Comparison of ENCODE assay signal across 8 cellular contexts in the genomic region with DNA sequence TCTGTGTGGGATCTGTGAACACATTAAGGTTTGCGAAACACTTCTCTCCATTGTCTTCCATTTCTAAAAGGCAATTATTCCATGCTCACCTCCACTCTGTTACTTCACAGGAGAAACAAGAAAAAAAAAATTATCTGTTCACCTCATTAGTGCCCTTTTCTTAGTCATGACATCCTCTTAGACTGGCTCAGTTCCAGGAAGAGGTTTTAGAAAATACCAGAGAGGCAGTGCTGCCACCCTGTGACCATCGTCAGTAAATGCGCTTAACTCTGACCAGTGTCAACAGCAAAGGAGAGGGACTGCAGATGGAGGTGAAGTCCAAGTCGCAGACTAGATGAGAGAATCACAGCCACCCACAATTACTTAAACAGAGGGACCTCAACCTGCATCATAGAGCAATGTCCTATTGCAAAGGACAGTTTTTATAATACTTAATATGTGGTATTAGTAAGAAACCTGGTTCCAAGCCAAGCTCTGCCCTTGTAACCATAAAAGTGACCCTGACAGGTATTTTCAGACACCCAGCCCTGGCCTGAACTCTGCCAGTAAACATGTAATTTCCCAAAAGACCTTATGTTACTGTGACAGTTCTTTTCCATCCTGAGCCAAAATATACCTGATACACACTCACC. TPM values are rescaled to one million over a fixed set of nuclear protein-coding genes. Genes with fewer than 3 reads are reported as not detected.
DNase-seq lines count a peak whose midpoint lies in the region; ATAC-seq and TF ChIP-seq lines count a peak whose summit lies in the region.

No MANE protein-coding gene starts in this region.

- intact Hi-C loops in colonic mucosa (cut with DNase I) (no loop called here), lower lobe of right lung (cut with DNase I) (no loop called here), tibial artery (cut with DNase I; ENCODE audit: low total_unique reads) (no loop called here)

- H3K9ac ChIP-seq in colonic mucosa (ENCODE audit: low read depth in 2 of 2, low read length in 2 of 2) = no peak overlapping the region

- DNase-seq in Caki2 (ENCODE audit: low read depth) = peak; percentile 77
- DNase-seq in NCI-H446 (lab: John Stamatoyannopoulos, UW) = peak; percentile 15 to 73
- peak; percentile 51 to 58 for DNase-seq in activated CD4-positive, alpha-beta T cell treated with anti-CD3 and anti-CD28 coated beads for 24 hours (ENCODE audit: low read depth in 2 of 2)
- DNase-seq in colonic mucosa = peak; percentile 56
- no peak for DNase-seq in lower lobe of right lung
- peak; percentile 28 to 34 for DNase-seq in stimulated activated CD8-positive, alpha-beta memory T cell treated with anti-CD3 and anti-CD28 coated beads, Interleukin-4, amount 100 ng/mL, for 4 hours (ENCODE audit: low read depth in 2 of 2, low spot score in 1 of 2)
- no peak for DNase-seq in tibial artery

- TF ChIP-seq CTCF in HEK293 (tag by site-specific recombination; IDR thresholded peaks at IDR 0.05) (peak; percentile 74), colonic mucosa (IDR thresholded peaks at IDR 0.05) (peak; percentile 71), lower lobe of right lung (IDR thresholded peaks at IDR 0.05) (peak; percentile 69), tibial artery (IDR thresholded peaks at IDR 0.05) (peak in 1 of 2 experiments; percentile 27)

- no peaks in the 10 kb centered on the region for H3K36me3 ChIP-seq in HEK293 (ENCODE audit: control insufficient read depth in 2 of 2, insufficient read depth in 1 of 2, low read length in 2 of 2)
- H3K36me3 ChIP-seq in colonic mucosa = no peaks in the 10 kb centered on the region
- H3K36me3 ChIP-seq in lower lobe of right lung = no peaks in the 10 kb centered on the region
- no peaks in the 10 kb centered on the region for H3K36me3 ChIP-seq in tibial artery

- no peak overlapping the region for H3K27ac ChIP-seq in HEK293 (ENCODE audit: extremely low read depth, low read depth, low read length)
- H3K27ac ChIP-seq in colonic mucosa = no peak overlapping the region
- H3K27ac ChIP-seq in lower lobe of right lung = no peak overlapping the region
- H3K27ac ChIP-seq in tibial artery = no peak overlapping the region

- in situ Hi-C loops in Caki2 (cut with HindIII; ENCODE audit: low pct_unique_long_range_greater_than_20kb, low sequenced_read_pairs) = no loop called here

- peaks cover 2% of the 10 kb centered on the region; the same call in 1 of the 2 replicates for H3K9me3 ChIP-seq in HEK293 (ENCODE audit: control insufficient read depth, insufficient read depth, low read depth, low read length)
- no peaks in the 10 kb centered on the region for H3K9me3 ChIP-seq in colonic mucosa
- no peaks in the 10 kb centered on the region for H3K9me3 ChIP-seq in lower lobe of right lung
- no peaks in the 10 kb centered on the region for H3K9me3 ChIP-seq in tibial artery

- ATAC-seq in lower lobe of right lung = peak; percentile 86 to 90

- CTCF ChIA-PET in HEK293 (lab: Yijun Ruan, JAX) = interaction anchor here (0.6 to 6.3 kb wide), 26 partner anchors 9 to 1132 kb away, joined by 3 to 59 read pairs (median 4); no protein-coding TSS in a partner anchor

- no peaks in the 10 kb centered on the region for H3K27me3 ChIP-seq in colonic mucosa
- H3K27me3 ChIP-seq in lower lobe of right lung (ENCODE audit: low read depth) = peaks cover 24% of the 10 kb centered on the region
- peaks cover 0 to 17% of the 10 kb centered on the region in 2 donors for H3K27me3 ChIP-seq in tibial artery

- no peak overlapping the region for H3K4me3 ChIP-seq in HEK293 (ENCODE audit: low read depth, low read length)
- H3K4me3 ChIP-seq in colonic mucosa = no peak overlapping the region
- H3K4me3 ChIP-seq in lower lobe of right lung = no peak overlapping the region
- H3K4me3 ChIP-seq in tibial artery = no peak overlapping the region

- H3K4me1 ChIP-seq in HEK293 (ENCODE audit: control insufficient read depth, insufficient read depth, low read length) (peaks cover 10% of the 10 kb centered on the region), colonic mucosa (no peaks in the 10 kb centered on the region), lower lobe of right lung (peaks cover 5% of the 10 kb centered on the region), tibial artery (no peaks in the 10 kb centered on the region)

- POLR2A ChIA-PET in HEK293 (lab: Yijun Ruan, JAX) = no interaction called here

TF ChIP-seq in HEK293, 187 proteins besides CTCF, POLR2A, EP300 and RAD21:
- TF ChIP-seq ZNF768 (tag by site-specific recombination; IDR thresholded peaks at IDR 0.05) (no peak), ZEB2 (tag by site-specific recombination; IDR thresholded peaks at IDR 0.05) (no peak), KLF8 (tag by site-specific recombination; IDR thresholded peaks at IDR 0.05) (0 out of 2 replicates have a peak, but pooled peaks have one; percentile 17), ZNF549 (tag by site-specific recombination; IDR thresholded peaks at IDR 0.05) (no peak), GLI4 (tag by site-specific recombination; IDR thresholded peaks at IDR 0.05) (no peak), ZNF366 (tag by site-specific recombination; conservative IDR thresholded peaks at IDR 0.05) (0 out of 2 replicates have a peak, but pooled peaks have one; percentile 11), ZNF654 (tag by site-specific recombination; IDR thresholded peaks at IDR 0.05; ENCODE audit: low read depth) (peak; percentile 90), ZNF501 (tag by site-specific recombination; IDR thresholded peaks at IDR 0.05) (no peak), ZBTB1 (tag by site-specific recombination; IDR thresholded peaks at IDR 0.05) (no peak), ZNF140 (tag by site-specific recombination; IDR thresholded peaks at IDR 0.05) (no peak), ZNF169 (tag by site-specific recombination; IDR thresholded peaks at IDR 0.05) (no peak), ZNF664 (tag by site-specific recombination; IDR thresholded peaks at IDR 0.05) (peak; percentile 58; the same call in 1 of the 2 replicates), ZNF560 (tag by site-specific recombination; IDR thresholded peaks at IDR 0.05; ENCODE audit: borderline replicate concordance) (no peak), ZNF596 (tag by site-specific recombination; IDR thresholded peaks at IDR 0.05) (no peak), ZNF24 (tag by site-specific recombination; IDR thresholded peaks at IDR 0.05) (peak; percentile 79; the same call in 1 of the 2 replicates), ZNF660 (tag by site-specific recombination; IDR thresholded peaks at IDR 0.05) (peak; percentile 90)
- TF ChIP-seq, protein P1, sequence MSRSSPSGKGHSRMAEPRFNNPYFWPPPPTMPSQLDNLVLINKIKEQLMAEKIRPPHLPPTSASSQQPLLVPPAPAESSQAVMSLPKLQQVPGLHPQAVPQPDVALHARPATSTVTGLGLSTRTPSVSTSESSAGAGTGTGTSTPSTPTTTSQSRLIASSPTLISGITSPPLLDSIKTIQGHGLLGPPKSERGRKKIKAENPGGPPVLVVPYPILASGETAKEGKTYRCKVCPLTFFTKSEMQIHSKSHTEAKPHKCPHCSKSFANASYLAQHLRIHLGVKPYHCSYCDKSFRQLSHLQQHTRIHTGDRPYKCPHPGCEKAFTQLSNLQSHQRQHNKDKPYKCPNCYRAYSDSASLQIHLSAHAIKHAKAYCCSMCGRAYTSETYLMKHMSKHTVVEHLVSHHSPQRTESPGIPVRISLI (tag by site-specific recombination; IDR thresholded peaks at IDR 0.05) = peak; percentile 62; the same call in 1 of the 2 replicates
- TF ChIP-seq, protein P2, sequence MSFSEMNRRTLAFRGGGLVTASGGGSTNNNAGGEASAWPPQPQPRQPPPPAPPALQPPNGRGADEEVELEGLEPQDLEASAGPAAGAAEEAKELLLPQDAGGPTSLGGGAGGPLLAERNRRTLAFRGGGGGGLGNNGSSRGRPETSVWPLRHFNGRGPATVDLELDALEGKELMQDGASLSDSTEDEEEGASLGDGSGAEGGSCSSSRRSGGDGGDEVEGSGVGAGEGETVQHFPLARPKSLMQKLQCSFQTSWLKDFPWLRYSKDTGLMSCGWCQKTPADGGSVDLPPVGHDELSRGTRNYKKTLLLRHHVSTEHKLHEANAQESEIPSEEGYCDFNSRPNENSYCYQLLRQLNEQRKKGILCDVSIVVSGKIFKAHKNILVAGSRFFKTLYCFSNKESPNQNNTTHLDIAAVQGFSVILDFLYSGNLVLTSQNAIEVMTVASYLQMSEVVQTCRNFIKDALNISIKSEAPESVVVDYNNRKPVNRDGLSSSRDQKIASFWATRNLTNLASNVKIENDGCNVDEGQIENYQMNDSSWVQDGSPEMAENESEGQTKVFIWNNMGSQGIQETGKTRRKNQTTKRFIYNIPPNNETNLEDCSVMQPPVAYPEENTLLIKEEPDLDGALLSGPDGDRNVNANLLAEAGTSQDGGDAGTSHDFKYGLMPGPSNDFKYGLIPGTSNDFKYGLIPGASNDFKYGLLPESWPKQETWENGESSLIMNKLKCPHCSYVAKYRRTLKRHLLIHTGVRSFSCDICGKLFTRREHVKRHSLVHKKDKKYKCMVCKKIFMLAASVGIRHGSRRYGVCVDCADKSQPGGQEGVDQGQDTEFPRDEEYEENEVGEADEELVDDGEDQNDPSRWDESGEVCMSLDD (tag by site-specific recombination; IDR thresholded peaks at IDR 0.05) = no peak
- TF ChIP-seq, protein P3, sequence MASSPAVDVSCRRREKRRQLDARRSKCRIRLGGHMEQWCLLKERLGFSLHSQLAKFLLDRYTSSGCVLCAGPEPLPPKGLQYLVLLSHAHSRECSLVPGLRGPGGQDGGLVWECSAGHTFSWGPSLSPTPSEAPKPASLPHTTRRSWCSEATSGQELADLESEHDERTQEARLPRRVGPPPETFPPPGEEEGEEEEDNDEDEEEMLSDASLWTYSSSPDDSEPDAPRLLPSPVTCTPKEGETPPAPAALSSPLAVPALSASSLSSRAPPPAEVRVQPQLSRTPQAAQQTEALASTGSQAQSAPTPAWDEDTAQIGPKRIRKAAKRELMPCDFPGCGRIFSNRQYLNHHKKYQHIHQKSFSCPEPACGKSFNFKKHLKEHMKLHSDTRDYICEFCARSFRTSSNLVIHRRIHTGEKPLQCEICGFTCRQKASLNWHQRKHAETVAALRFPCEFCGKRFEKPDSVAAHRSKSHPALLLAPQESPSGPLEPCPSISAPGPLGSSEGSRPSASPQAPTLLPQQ (tag by site-specific recombination; IDR thresholded peaks at IDR 0.05) = peak; percentile 24; the same call in 1 of the 2 replicates

RNA-seq across cellular contexts. Expression of a gene that starts 19.4 kb away (rescaled TPM):
- not detected in 2 replicates for total RNA-seq in Caki2 (2014; rRNA removed; shearing (Covaris generic); ENCODE audit: low replicate concordance)
- total RNA-seq in colonic mucosa = under 1 TPM; 0.25 to 0.45 TPM
- 28.8 TPM for total RNA-seq in lower lobe of right lung

RNA-seq across cellular contexts. Expression of a gene that starts 31.5 kb away (rescaled TPM):
- total RNA-seq in Caki2 (2014; rRNA removed; shearing (Covaris generic); ENCODE audit: low replicate concordance) = not detected in 2 replicates
- total RNA-seq in colonic mucosa (not detected), lower lobe of right lung (5.6 TPM)

Comparison
In these comparisons a context has a peak if more than half of its experiments do, and no peak if none do; other contexts are left out.
1. DNase-seq: peak in Caki2 (single experiment), NCI-H446 (2 of 2), activated CD4-positive, alpha-beta T cell treated with anti-CD3 and anti-CD28 coated beads for 24 hours (2 of 2), colonic mucosa (single experiment) and stimulated activated CD8-positive, alpha-beta memory T cell treated with anti-CD3 and anti-CD28 coated beads, Interleukin-4, amount 100 ng/mL, for 4 hours (2 of 2); none in lower lobe of right lung (single experiment) and tibial artery (0 of 2).
2. RNA of a gene that starts 19.4 kb away (total RNA-seq): 28.8 TPM in lower lobe of right lung (single experiment); 0.25 to 0.45 TPM in colonic mucosa and not detected in Caki2; every median in the first group is over 10 times any median in the second.